12 cellular contexts compared by ENCODE assay signal in the genomic region with DNA sequence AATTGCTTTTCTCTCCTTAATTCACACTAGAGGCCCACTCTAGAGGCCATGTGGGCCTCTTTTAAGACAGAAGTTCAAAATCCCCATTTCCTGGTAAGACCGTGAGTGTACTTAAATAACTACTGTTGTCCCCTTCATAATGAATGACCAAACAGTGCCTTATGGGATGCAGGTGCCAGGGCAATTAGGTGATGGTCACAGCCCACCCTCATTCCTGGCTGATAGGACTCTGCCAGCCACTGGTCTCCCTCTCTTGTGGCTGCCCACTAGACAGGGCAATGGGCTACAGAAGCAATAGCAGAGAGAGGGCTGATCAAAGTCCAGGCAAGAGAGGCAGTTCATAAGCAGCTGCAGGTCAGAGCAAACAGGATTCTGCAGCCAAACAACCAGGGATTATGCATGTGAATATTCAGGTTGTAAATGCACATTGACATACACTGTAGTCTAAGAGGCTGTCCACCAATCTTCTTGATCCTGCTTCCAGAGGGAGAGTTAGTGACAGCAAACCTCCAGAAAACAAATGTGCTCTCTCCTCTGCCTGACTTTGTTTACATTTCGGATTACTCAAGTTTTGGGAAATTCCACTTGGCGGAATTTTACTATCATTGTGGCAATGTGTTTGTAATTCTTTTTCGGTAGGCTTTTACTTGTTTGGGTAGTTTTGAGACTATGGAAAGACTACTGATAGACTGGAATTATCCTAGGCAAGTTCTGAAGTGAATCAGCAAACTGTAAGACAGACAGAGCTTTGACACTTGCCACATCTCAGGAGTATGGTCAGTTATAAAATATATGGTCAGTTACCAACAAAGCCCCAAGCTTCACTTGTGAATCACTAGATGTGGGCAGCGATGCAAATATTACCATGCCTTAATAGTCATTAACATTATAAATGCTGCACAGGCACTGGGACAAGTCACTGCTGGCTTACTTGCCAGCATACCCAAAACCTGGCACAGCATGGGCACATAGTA. TPM values are rescaled to one million over a fixed set of nuclear protein-coding genes. Genes with fewer than 3 reads are reported as not detected.
DNase-seq lines count a peak whose midpoint lies in the region; ATAC-seq, FAIRE-seq and TF ChIP-seq lines count a peak whose summit lies in the region.
"Had no signal": no experiment of that assay in that cellular context is flagged by ENCODE, and none has a peak within 500 bp of the region (broad histone marks: within the 10 kb centered on the region; RNA-seq: fewer than 3 reads in every experiment).

No MANE protein-coding gene starts in this region.

- no TSS peak for BruUV-seq in IMR-90 (replicated peaks; lab: Mats Ljungman, UMichigan)

- H2AK5ac ChIP-seq in IMR-90 (ENCODE audit: low read depth, low read length) (peak overlapping the region; percentile 59; the same call in 1 of the 2 replicates), mesenchymal stem cell (ENCODE audit: low read length, severe bottlenecking) (no peak overlapping the region)

- H2AK9ac ChIP-seq in IMR-90 (replicated peaks; ENCODE audit: low read depth, low read length, poor library complexity): no peak overlapping the region

- H3K4me1 ChIP-seq in IMR-90 (ENCODE audit: control insufficient read depth, insufficient read depth, low read length) (peaks cover 24% of the 10 kb centered on the region), mesenchymal stem cell (ENCODE audit: control insufficient read depth, insufficient read depth, low read depth, low read length) (peaks cover 13% of the 10 kb centered on the region)

- TF ChIP-seq RAD21 in IMR-90 (IDR thresholded peaks at IDR 0.05; ENCODE audit: low read length): no peak

- H2BK5ac ChIP-seq in IMR-90 (ENCODE audit: low read depth, low read length, poor library complexity, severe bottlenecking) (peak overlapping the region; percentile 68), mesenchymal stem cell (ENCODE audit: low read depth, low read length, poor library complexity, severe bottlenecking) (no peak overlapping the region)

- peaks cover 36% of the 10 kb centered on the region for H4K20me1 ChIP-seq in IMR-90 (ENCODE audit: insufficient read depth, low read length)

- DNase-seq in AG08396 (ENCODE audit: low spot score) (peak; percentile 29), IMR-90 (peak; percentile 79), mesenchymal stem cell (peak; percentile 91), DMS79 (lab: John Stamatoyannopoulos, UW) (no peak), posterior cingulate gyrus (no peak)
- DNase-seq: activated CD4-positive, alpha-beta T cell treated with anti-CD3 and anti-CD28 coated beads, Interleukin-2, amount 10 ng/mL, durations not matched to agents 24 days and 14 days; NCI-H1105; Right ventricle myocardium superior had no signal

- H3K27ac ChIP-seq in IMR-90 (ENCODE audit: insufficient read depth, low read length): peak overlapping the region; percentile 18
- H3K27ac ChIP-seq in mesenchymal stem cell (ENCODE audit: low read length, poor library complexity, severe bottlenecking): peak overlapping the region; percentile 69

- POLR2A ChIA-PET in IMR-90 (lab: Charles Lee; ENCODE audit: unreplicated experiment): no interaction called here

- dilution Hi-C loops in IMR-90 (cut with HindIII; ENCODE audit: low sequenced_read_pairs, unreplicated experiment): no loop called here

- peak overlapping the region; percentile 26 for H4K91ac ChIP-seq in IMR-90 (ENCODE audit: insufficient read depth, low read depth, low read length)
- H4K91ac ChIP-seq in mesenchymal stem cell (ENCODE audit: low read length): peak overlapping the region; percentile 25

- ATAC-seq in IMR-90 (ENCODE audit: low read depth): peak; percentile 61
- ATAC-seq in GM19328 (IDR thresholded peaks at IDR 0.05; ENCODE audit: unreplicated experiment): no peak
- ATAC-seq in GM19035 (IDR thresholded peaks at IDR 0.05; ENCODE audit: unreplicated experiment): no peak
- ATAC-seq: activated naive CD4-positive, alpha-beta T cell treated with anti-CD3 and anti-CD28 coated beads, Interleukin-2, amount 50 U/mL, for 72 hours had no signal

- H3K27me3 ChIP-seq in IMR-90 (ENCODE audit: control insufficient read depth, insufficient read depth, low read length) (no peaks in the 10 kb centered on the region), mesenchymal stem cell (ENCODE audit: control insufficient read depth in 1 of 2, insufficient read depth in 1 of 2, low read length in 2 of 2) (no peaks in the 10 kb centered on the region)

- peak; percentile 28 for FAIRE-seq in colon (lab: Jason Lieb, UNC)

- H3K4me3 ChIP-seq in IMR-90 (ENCODE audit: insufficient read depth, low read depth, low read length) (no peak overlapping the region), mesenchymal stem cell (ENCODE audit: insufficient read depth in 1 of 2, low read depth in 1 of 2, low read length in 2 of 2) (no peak overlapping the region)

- H3K4me2 ChIP-seq in IMR-90 (ENCODE audit: low read depth, low read length) (peak overlapping the region; percentile 93), mesenchymal stem cell (ENCODE audit: low read length, poor library complexity, severe bottlenecking) (no peak overlapping the region)

- H3K56ac ChIP-seq in IMR-90 (ENCODE audit: extremely low read depth, insufficient read depth, low read length): no peak overlapping the region

- H3K9me3 ChIP-seq in IMR-90 (ENCODE audit: control insufficient read depth, insufficient read depth, low read length) (no peaks in the 10 kb centered on the region), mesenchymal stem cell (ENCODE audit: control insufficient read depth, low read length) (no peaks in the 10 kb centered on the region)

- no peak for TF ChIP-seq CTCF in IMR-90 (conservative IDR thresholded peaks at IDR 0.05; ENCODE audit: low read depth, low read length)

- H3K9ac ChIP-seq in IMR-90 (ENCODE audit: low read depth, low read length) (no peak overlapping the region), mesenchymal stem cell (ENCODE audit: low read length) (no peak overlapping the region)

- H3K18ac ChIP-seq in IMR-90 (ENCODE audit: low read depth, low read length) (peak overlapping the region; percentile 81), mesenchymal stem cell (ENCODE audit: low read depth in 1 of 2, low read length in 2 of 2) (peak overlapping the region; percentile 58 to 81)

- H4K8ac ChIP-seq in IMR-90 (ENCODE audit: low read depth in 2 of 2, low read length in 2 of 2) (peak overlapping the region in 1 of 2 experiments; percentile 10; a peak in 1 of 4 replicates), mesenchymal stem cell (ENCODE audit: low read length) (no peak overlapping the region)

- no CpG with 5 or more reads among the region's 5 CpGs for WGBS in IMR-90 (ENCODE audit: extremely low coverage in 2 of 2, insufficient read length in 1 of 2), 2 experiments
- 14% methylated on average over 5 of the region's 5 CpGs for WGBS in mesenchymal stem cell

- intact Hi-C loops in IMR-90 (cut with micrococcal nuclease) (no loop called here), posterior cingulate gyrus (cut with DNase I) (no loop called here)

- peak overlapping the region; percentile 48 for H4K5ac ChIP-seq in IMR-90 (ENCODE audit: low read depth, low read length)

- H2BK12ac ChIP-seq in mesenchymal stem cell (ENCODE audit: low read length in 2 of 2): peak overlapping the region; percentile 38 to 84

- H2BK20ac ChIP-seq in IMR-90 (ENCODE audit: low read depth, low read length): peak overlapping the region; percentile 73

- CTCF ChIA-PET in IMR-90 (lab: Yijun Ruan, JAX): interaction anchor here (0.7 kb wide), 1 partner anchor 9 kb away, joined by 5 read pairs; no protein-coding TSS in a partner anchor

- no peaks in the 10 kb centered on the region for H3K36me3 ChIP-seq in IMR-90 (ENCODE audit: control insufficient read depth, insufficient read depth, low read length)
- H3K36me3 ChIP-seq in mesenchymal stem cell (ENCODE audit: control insufficient read depth in 1 of 2, insufficient read depth in 2 of 2, low read depth in 1 of 2, low read length in 2 of 2): no peaks in the 10 kb centered on the region

- H3K79me1 ChIP-seq in IMR-90 (ENCODE audit: low read depth in 1 of 2, low read length in 2 of 2) (peaks cover 26 to 70% of the 10 kb centered on the region in 2 experiments), mesenchymal stem cell (replicated peaks; ENCODE audit: low read length, poor library complexity, severe bottlenecking) (peaks cover 5% of the 10 kb centered on the region)

- no peak for TF ChIP-seq POLR2A in IMR-90 (IDR thresholded peaks at IDR 0.05; ENCODE audit: low read depth, low read length)

- in situ Hi-C loops in IMR-90 (cut with MboI; ENCODE audit: low sequenced_read_pairs): loop anchor here (10.0 kb wide), 1 partner anchor 163 kb away; no protein-coding TSS in a partner anchor

- H2BK120ac ChIP-seq in IMR-90 (ENCODE audit: low read depth, low read length): peak overlapping the region; percentile 75
- H2BK120ac ChIP-seq in mesenchymal stem cell (ENCODE audit: low read depth, low read length): no peak overlapping the region

- H3K9me1 ChIP-seq in IMR-90 (ENCODE audit: insufficient read depth, low read length): peaks cover 25% of the 10 kb centered on the region

- peak overlapping the region; percentile 14 for H2AFZ ChIP-seq in IMR-90 (replicated peaks; ENCODE audit: low read length, poor library complexity)
- no peak overlapping the region for H2AFZ ChIP-seq in mesenchymal stem cell (ENCODE audit: low read depth, low read length)

- H3K23ac ChIP-seq in IMR-90 (ENCODE audit: low read depth, low read length) (no peak overlapping the region), mesenchymal stem cell (ENCODE audit: low read length in 2 of 2) (no peak overlapping the region)

- H3K14ac ChIP-seq in IMR-90 (replicated peaks; ENCODE audit: low read depth, low read length) (peak overlapping the region; percentile 71; the same call in 1 of the 2 replicates), mesenchymal stem cell (ENCODE audit: low read length in 2 of 2) (no peak overlapping the region)

- peak overlapping the region; percentile 83 for H3K4ac ChIP-seq in IMR-90 (ENCODE audit: low read depth, low read length)
- H3K4ac ChIP-seq in mesenchymal stem cell (ENCODE audit: low read depth in 1 of 2, low read length in 2 of 2): peak overlapping the region in 1 of 2 experiments; percentile 92

- H2BK15ac ChIP-seq in IMR-90 (ENCODE audit: low read depth, low read length) (peak overlapping the region; percentile 45; the same call in 1 of the 3 replicates), mesenchymal stem cell (ENCODE audit: low read depth, poor library complexity, severe bottlenecking) (no peak overlapping the region)

TF ChIP-seq in IMR-90, 13 proteins besides CTCF, POLR2A, EP300 and RAD21 (continues in another document):
- TF ChIP-seq RCOR1 (IDR thresholded peaks at IDR 0.05; ENCODE audit: insufficient replicate concordance, low read length) (no peak), BHLHE40 (IDR thresholded peaks at IDR 0.05; ENCODE audit: low read depth, low read length) (no peak)

RNA-seq across cellular contexts. Expression of gene PTPRK, which starts 12.8 kb away (rescaled TPM):
- 66.1 and 80.8 TPM in 2 replicates for total RNA-seq in IMR-90 (2012; rRNA removed)
- 14.1 and 18.0 TPM in 2 replicates for polyA plus RNA-seq in IMR-90 (2012; rRNA removed)
- 7.3 and 16.2 TPM in 2 replicates for polyA plus RNA-seq in IMR-90 (2012; cell fraction: cytosol; rRNA removed)
- polyA plus RNA-seq in IMR-90 (2012; cell fraction: nucleus; rRNA removed; ENCODE audit: low replicate concordance): 3.5 and 12.9 TPM in 2 replicates
- polyA plus RNA-seq in mesenchymal stem cell (2013, experiment 1 of 2): 48.5 TPM
- polyA plus RNA-seq in mesenchymal stem cell (2013, experiment 2 of 2): 49.0 TPM

Comparison
In these comparisons a context has a peak if more than half of its experiments do, and no peak if none do; other contexts are left out.
1. DNase-seq: peak in AG08396 (single experiment), IMR-90 (single experiment) and mesenchymal stem cell (single experiment); none in DMS79 (single experiment) and posterior cingulate gyrus (0 of 10).